Comparison of ENCODE assay signal across 1 cellular context in the genomic region with DNA sequence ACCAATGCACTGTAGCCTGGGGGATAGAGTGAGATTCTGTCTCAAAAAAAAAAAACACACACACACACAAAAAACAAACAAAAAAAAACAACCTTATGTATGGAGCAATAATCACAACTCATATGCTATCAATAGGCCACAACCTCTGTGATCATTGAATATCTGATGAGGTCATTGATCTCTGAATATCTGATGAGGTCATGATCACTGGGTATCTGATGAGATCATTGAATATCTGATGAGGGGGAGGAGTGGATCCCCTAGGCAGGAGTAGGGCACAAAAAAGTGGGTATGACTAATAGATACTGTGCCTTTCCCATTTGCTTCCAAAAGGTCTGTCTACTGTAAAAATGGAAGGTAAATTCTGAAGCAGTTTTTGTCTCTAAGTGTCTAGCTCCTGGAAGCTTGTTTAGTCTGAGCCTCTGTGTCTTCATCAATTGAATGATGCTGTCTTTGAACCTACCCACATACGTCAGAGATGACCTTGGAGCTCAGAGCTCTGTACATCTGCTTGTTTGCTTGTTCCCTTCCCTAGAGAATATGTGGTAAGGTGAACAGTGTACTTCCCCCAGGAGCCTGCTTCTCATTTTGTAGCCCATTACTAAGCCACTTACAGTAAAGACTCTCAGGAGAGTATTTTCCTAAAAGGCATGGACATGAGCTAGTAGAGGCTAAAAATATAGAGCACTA.
TF ChIP-seq lines count a peak whose summit lies in the region.

No MANE protein-coding gene starts in this region.

TF ChIP-seq in endothelial cell of umbilical vein, 7 proteins besides CTCF, POLR2A, EP300 and RAD21:
- TF ChIP-seq MYC (IDR thresholded peaks at IDR 0.05; ENCODE audit: low read depth, low read length) (no peak), JUN (IDR thresholded peaks at IDR 0.05; ENCODE audit: borderline replicate concordance, insufficient read depth, insufficient read length, low read depth) (peak; percentile 36)
